1 cellular context compared by ENCODE assay signal in genomic region chr14:23567186-23568020, GRCh38.
TF ChIP-seq lines count a peak whose summit lies in the region.

A gene with protein sequence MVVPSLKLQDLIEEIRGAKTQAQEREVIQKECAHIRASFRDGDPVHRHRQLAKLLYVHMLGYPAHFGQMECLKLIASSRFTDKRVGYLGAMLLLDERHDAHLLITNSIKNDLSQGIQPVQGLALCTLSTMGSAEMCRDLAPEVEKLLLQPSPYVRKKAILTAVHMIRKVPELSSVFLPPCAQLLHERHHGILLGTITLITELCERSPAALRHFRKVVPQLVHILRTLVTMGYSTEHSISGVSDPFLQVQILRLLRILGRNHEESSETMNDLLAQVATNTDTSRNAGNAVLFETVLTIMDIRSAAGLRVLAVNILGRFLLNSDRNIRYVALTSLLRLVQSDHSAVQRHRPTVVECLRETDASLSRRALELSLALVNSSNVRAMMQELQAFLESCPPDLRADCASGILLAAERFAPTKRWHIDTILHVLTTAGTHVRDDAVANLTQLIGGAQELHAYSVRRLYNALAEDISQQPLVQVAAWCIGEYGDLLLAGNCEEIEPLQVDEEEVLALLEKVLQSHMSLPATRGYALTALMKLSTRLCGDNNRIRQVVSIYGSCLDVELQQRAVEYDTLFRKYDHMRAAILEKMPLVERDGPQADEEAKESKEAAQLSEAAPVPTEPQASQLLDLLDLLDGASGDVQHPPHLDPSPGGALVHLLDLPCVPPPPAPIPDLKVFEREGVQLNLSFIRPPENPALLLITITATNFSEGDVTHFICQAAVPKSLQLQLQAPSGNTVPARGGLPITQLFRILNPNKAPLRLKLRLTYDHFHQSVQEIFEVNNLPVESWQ (minus strand): TSS chr14:23567791. CDS start chr14:23567314, 477 bp downstream.

TF ChIP-seq in HepG2, 621 proteins besides CTCF, POLR2A, EP300 and RAD21 (continued from another document and continues in another):
- TF ChIP-seq ZNF646 (CRISPR knock-in tag; IDR thresholded peaks at IDR 0.05) (no peak), LCORL (IDR thresholded peaks at IDR 0.05) (0 out of 2 replicates have a peak, but pooled peaks have one; percentile 43), LCORL (CRISPR knock-in tag; IDR thresholded peaks at IDR 0.05) (peak; percentile 88), ZNF512B (CRISPR knock-in tag; IDR thresholded peaks at IDR 0.05; ENCODE audit: borderline replicate concordance) (peak; percentile 99), DNMT1 (CRISPR knock-in tag; IDR thresholded peaks at IDR 0.05) (no peak; the same call in 1 of the 2 replicates), ZNF766 (CRISPR knock-in tag; IDR thresholded peaks at IDR 0.05; ENCODE audit: borderline replicate concordance) (peak; percentile 54; the same call in 1 of the 2 replicates), POLR2AphosphoS2 (IDR thresholded peaks at IDR 0.05; ENCODE audit: low read depth, low read length) (no peak), NR2C2 (CRISPR knock-in tag; IDR thresholded peaks at IDR 0.05; ENCODE audit: borderline replicate concordance) (peak; percentile 83), RBAK (CRISPR knock-in tag; IDR thresholded peaks at IDR 0.05) (peak; percentile 74; the same call in 1 of the 2 replicates), ERF (CRISPR knock-in tag; IDR thresholded peaks at IDR 0.05) (peak; percentile 83), KDM1A (CRISPR knock-in tag; IDR thresholded peaks at IDR 0.05) (peak; percentile 82), SMYD3 (CRISPR knock-in tag; IDR thresholded peaks at IDR 0.05) (peak; percentile 91; the same call in 1 of the 2 replicates), ZNF20 (CRISPR knock-in tag; IDR thresholded peaks at IDR 0.05) (no peak; the same call in 1 of the 2 replicates), KLF13 (CRISPR knock-in tag; IDR thresholded peaks at IDR 0.05) (peak; percentile 82; the same call in 1 of the 2 replicates), ZNF350 (CRISPR knock-in tag; IDR thresholded peaks at IDR 0.05; ENCODE audit: borderline replicate concordance, low read depth) (peak; percentile 96; the same call in 1 of the 2 replicates), GFI1 (CRISPR knock-in tag; IDR thresholded peaks at IDR 0.05; ENCODE audit: borderline replicate concordance) (peak; percentile 68; the same call in 1 of the 2 replicates), FOXO1 (CRISPR knock-in tag; IDR thresholded peaks at IDR 0.05) (peak; percentile 86), ZMYM2 (CRISPR knock-in tag; IDR thresholded peaks at IDR 0.05) (no peak), FOXJ3 (CRISPR knock-in tag; IDR thresholded peaks at IDR 0.05; ENCODE audit: borderline replicate concordance) (no peak), SCMH1 (CRISPR knock-in tag; IDR thresholded peaks at IDR 0.05; ENCODE audit: borderline replicate concordance) (no peak), ZNF329 (CRISPR knock-in tag; IDR thresholded peaks at IDR 0.05; ENCODE audit: low read depth) (no peak; the same call in 1 of the 2 replicates), JDP2 (CRISPR knock-in tag; IDR thresholded peaks at IDR 0.05; ENCODE audit: borderline replicate concordance) (no peak; the same call in 1 of the 2 replicates), ZNF747 (CRISPR knock-in tag; IDR thresholded peaks at IDR 0.05; ENCODE audit: borderline replicate concordance) (peak; percentile 43; the same call in 1 of the 2 replicates), PRPF4 (IDR thresholded peaks at IDR 0.05; ENCODE audit: low read depth, low read length, poor library complexity, severe bottlenecking) (peak; percentile 80), SRSF1 (optimal IDR thresholded peaks at IDR 0.05; ENCODE audit: low read depth, low read length) (peak; percentile 99), MIER3 (CRISPR knock-in tag; IDR thresholded peaks at IDR 0.05; ENCODE audit: borderline replicate concordance) (peak; percentile 87; the same call in 1 of the 2 replicates), ZNF556 (CRISPR knock-in tag; IDR thresholded peaks at IDR 0.05; ENCODE audit: borderline replicate concordance) (peak; percentile 99), ZNF317 (CRISPR knock-in tag; IDR thresholded peaks at IDR 0.05) (peak; percentile 78; the same call in 1 of the 2 replicates), ZNF792 (CRISPR knock-in tag; IDR thresholded peaks at IDR 0.05) (peak; percentile 94), SMAD9 (CRISPR knock-in tag; IDR thresholded peaks at IDR 0.05) (peak; percentile 86; the same call in 1 of the 2 replicates), SP5 (CRISPR knock-in tag; IDR thresholded peaks at IDR 0.05; ENCODE audit: borderline replicate concordance, low read depth) (peak; percentile 89), SIN3B (IDR thresholded peaks at IDR 0.05; ENCODE audit: low read length) (0 out of 2 replicates have a peak, but pooled peaks have one; percentile 17), ZNF616 (CRISPR knock-in tag; IDR thresholded peaks at IDR 0.05; ENCODE audit: low read depth) (peak; percentile 95), SALL2 (CRISPR knock-in tag; IDR thresholded peaks at IDR 0.05) (peak; percentile 86; the same call in 1 of the 2 replicates), ZNF773 (CRISPR knock-in tag; IDR thresholded peaks at IDR 0.05; ENCODE audit: borderline replicate concordance) (no peak; the same call in 1 of the 2 replicates), ZNF230 (CRISPR knock-in tag; IDR thresholded peaks at IDR 0.05) (peak; percentile 99), ZC3H4 (CRISPR knock-in tag; IDR thresholded peaks at IDR 0.05; ENCODE audit: borderline replicate concordance) (peak; percentile 82; the same call in 1 of the 2 replicates), ZFY (CRISPR knock-in tag; IDR thresholded peaks at IDR 0.05) (peak; percentile 95), NFIB (CRISPR knock-in tag; IDR thresholded peaks at IDR 0.05; ENCODE audit: borderline replicate concordance) (no peak), ZNF326 (CRISPR knock-in tag; IDR thresholded peaks at IDR 0.05; ENCODE audit: borderline replicate concordance) (peak; percentile 86; the same call in 1 of the 2 replicates), PBX2 (CRISPR knock-in tag; IDR thresholded peaks at IDR 0.05) (0 out of 2 replicates have a peak, but pooled peaks have one; percentile 21), ZNF512 (CRISPR knock-in tag; IDR thresholded peaks at IDR 0.05) (peak; percentile 93)
- TF ChIP-seq, protein P1, sequence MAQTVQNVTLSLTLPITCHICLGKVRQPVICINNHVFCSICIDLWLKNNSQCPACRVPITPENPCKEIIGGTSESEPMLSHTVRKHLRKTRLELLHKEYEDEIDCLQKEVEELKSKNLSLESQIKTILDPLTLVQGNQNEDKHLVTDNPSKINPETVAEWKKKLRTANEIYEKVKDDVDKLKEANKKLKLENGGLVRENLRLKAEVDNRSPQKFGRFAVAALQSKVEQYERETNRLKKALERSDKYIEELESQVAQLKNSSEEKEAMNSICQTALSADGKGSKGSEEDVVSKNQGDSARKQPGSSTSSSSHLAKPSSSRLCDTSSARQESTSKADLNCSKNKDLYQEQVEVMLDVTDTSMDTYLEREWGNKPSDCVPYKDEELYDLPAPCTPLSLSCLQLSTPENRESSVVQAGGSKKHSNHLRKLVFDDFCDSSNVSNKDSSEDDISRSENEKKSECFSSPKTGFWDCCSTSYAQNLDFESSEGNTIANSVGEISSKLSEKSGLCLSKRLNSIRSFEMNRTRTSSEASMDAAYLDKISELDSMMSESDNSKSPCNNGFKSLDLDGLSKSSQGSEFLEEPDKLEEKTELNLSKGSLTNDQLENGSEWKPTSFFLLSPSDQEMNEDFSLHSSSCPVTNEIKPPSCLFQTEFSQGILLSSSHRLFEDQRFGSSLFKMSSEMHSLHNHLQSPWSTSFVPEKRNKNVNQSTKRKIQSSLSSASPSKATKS (CRISPR knock-in tag; IDR thresholded peaks at IDR 0.05), result no peak
- TF ChIP-seq, protein P2, sequence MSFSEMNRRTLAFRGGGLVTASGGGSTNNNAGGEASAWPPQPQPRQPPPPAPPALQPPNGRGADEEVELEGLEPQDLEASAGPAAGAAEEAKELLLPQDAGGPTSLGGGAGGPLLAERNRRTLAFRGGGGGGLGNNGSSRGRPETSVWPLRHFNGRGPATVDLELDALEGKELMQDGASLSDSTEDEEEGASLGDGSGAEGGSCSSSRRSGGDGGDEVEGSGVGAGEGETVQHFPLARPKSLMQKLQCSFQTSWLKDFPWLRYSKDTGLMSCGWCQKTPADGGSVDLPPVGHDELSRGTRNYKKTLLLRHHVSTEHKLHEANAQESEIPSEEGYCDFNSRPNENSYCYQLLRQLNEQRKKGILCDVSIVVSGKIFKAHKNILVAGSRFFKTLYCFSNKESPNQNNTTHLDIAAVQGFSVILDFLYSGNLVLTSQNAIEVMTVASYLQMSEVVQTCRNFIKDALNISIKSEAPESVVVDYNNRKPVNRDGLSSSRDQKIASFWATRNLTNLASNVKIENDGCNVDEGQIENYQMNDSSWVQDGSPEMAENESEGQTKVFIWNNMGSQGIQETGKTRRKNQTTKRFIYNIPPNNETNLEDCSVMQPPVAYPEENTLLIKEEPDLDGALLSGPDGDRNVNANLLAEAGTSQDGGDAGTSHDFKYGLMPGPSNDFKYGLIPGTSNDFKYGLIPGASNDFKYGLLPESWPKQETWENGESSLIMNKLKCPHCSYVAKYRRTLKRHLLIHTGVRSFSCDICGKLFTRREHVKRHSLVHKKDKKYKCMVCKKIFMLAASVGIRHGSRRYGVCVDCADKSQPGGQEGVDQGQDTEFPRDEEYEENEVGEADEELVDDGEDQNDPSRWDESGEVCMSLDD (CRISPR knock-in tag; IDR thresholded peaks at IDR 0.05; ENCODE audit: borderline replicate concordance), result peak; percentile 84; the same call in 1 of the 2 replicates
